In the genomic region with DNA sequence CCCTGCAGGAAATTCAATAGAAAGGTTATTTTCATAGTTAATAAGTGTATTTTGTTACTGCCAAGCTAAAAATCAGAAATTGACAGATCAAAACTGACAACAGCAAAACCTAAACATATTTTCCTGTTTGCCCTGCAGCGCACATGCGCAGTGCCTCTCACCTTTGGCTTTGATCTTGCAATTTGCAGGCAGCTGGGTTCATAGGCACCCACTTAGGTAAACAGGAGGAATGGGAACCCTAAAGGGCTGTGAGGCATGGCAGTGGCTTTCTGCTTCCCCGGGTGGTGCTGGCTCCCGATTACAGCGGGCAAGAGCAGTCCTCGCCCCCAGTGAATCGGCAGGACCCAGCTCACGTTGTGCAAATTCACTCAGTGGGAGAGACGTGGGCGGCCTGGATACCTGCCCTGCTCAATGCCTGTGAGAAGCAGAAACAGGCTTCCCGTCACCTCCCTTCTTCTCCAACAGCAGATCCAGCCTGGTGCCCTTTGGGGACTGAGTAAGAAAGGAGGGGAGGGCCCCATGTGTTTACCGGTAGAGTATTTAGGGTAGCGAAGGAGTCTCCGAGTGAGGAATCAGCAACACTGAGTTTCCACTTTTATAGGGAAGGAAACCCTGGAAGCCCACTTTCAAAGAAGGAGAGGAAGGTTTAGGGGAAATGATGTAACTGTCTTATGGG, we compare ENCODE assay signal across 2 cellular contexts.
TF ChIP-seq lines count a peak whose summit lies in the region.

No MANE protein-coding gene starts in this region.

TF ChIP-seq in K562, 482 proteins besides CTCF, POLR2A, EP300 and RAD21:
- TF ChIP-seq PRPF4 (IDR thresholded peaks at IDR 0.05; ENCODE audit: insufficient read depth, low read depth, low read length, poor library complexity, severe bottlenecking), result no peak
- TF ChIP-seq NRF1 (conservative IDR thresholded peaks at IDR 0.05 in 1 of 2, IDR thresholded peaks at IDR 0.05 in 1 of 2), result peak; percentile 69 to 77

TF ChIP-seq in SK-N-SH, 30 proteins besides CTCF, POLR2A, EP300 and RAD21:
- TF ChIP-seq RXRA (IDR thresholded peaks at IDR 0.05; ENCODE audit: borderline replicate concordance, low read depth) (no peak), POLR2AphosphoS5 (IDR thresholded peaks at IDR 0.05; ENCODE audit: low read depth, low read length) (no peak), EZH2phosphoT487 (IDR thresholded peaks at IDR 0.05; ENCODE audit: borderline replicate concordance, low read depth) (no peak), SMC3 (IDR thresholded peaks at IDR 0.05; ENCODE audit: low read depth, low read length) (no peak), MXI1 (IDR thresholded peaks at IDR 0.05; ENCODE audit: low read depth, low read length) (no peak), RCOR1 (IDR thresholded peaks at IDR 0.05; ENCODE audit: low read length) (no peak), MEF2A (IDR thresholded peaks at IDR 0.05; ENCODE audit: borderline replicate concordance, low read depth) (no peak), GABPA (IDR thresholded peaks at IDR 0.05; ENCODE audit: low read depth) (no peak), TEAD4 (IDR thresholded peaks at IDR 0.05; ENCODE audit: borderline replicate concordance, insufficient read depth) (no peak), TCF12 (IDR thresholded peaks at IDR 0.05) (no peak), FOSL2 (IDR thresholded peaks at IDR 0.05; ENCODE audit: borderline replicate concordance, low read depth) (no peak)
- TF ChIP-seq, protein P1, sequence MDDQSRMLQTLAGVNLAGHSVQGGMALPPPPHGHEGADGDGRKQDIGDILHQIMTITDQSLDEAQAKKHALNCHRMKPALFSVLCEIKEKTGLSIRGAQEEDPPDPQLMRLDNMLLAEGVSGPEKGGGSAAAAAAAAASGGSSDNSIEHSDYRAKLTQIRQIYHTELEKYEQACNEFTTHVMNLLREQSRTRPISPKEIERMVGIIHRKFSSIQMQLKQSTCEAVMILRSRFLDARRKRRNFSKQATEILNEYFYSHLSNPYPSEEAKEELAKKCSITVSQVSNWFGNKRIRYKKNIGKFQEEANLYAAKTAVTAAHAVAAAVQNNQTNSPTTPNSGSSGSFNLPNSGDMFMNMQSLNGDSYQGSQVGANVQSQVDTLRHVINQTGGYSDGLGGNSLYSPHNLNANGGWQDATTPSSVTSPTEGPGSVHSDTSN (IDR thresholded peaks at IDR 0.05), result no peak
